17 cellular contexts compared by ENCODE assay signal in genomic region chr3:14340960-14341708, GRCh38.
DNase-seq lines count a peak whose midpoint lies in the region; ATAC-seq and TF ChIP-seq lines count a peak whose summit lies in the region.
"Had no signal": no experiment of that assay in that cellular context is flagged by ENCODE, and none has a peak within 500 bp of the region (broad histone marks: within the 10 kb centered on the region; RNA-seq: fewer than 3 reads in every experiment).

No MANE protein-coding gene starts in this region.

- H3K4me1 ChIP-seq in HEK293 (ENCODE audit: control insufficient read depth, insufficient read depth, low read length), result no peaks in the 10 kb centered on the region
- peaks cover 13% of the 10 kb centered on the region for H3K4me1 ChIP-seq in body of pancreas

- TF ChIP-seq CTCF in HEK293 (tag by site-specific recombination; IDR thresholded peaks at IDR 0.05) (no peak), fibroblast of villous mesenchyme (IDR thresholded peaks at IDR 0.05; ENCODE audit: insufficient read depth, low read depth, low read length) (no peak), omental fat pad (IDR thresholded peaks at IDR 0.05) (no peak), body of pancreas (IDR thresholded peaks at IDR 0.05) (no peak), mesothelial cell of epicardium (IDR thresholded peaks at IDR 0.05; ENCODE audit: unreplicated experiment) (no peak)

- no peaks in the 10 kb centered on the region for H3K27me3 ChIP-seq in body of pancreas

- H3K27me3 Mint-ChIP-seq in mesothelial cell of epicardium (ENCODE audit: low read depth), result no peaks in the 10 kb centered on the region

- H3K9me3 ChIP-seq in HEK293 (ENCODE audit: control insufficient read depth, insufficient read depth, low read depth, low read length) (no peaks in the 10 kb centered on the region), body of pancreas (no peaks in the 10 kb centered on the region)

- H3K4me3 Mint-ChIP-seq in mesothelial cell of epicardium, result no peak overlapping the region

- TF ChIP-seq POLR2A in body of pancreas (IDR thresholded peaks at IDR 0.05), result no peak

- no peak overlapping the region for H3K27ac Mint-ChIP-seq in mesothelial cell of epicardium

- H3K4me3 ChIP-seq in HEK293 (ENCODE audit: low read depth, low read length) (no peak overlapping the region), fibroblast of villous mesenchyme (ENCODE audit: low read depth, low read length) (no peak overlapping the region), body of pancreas (no peak overlapping the region)

- H3K36me3 ChIP-seq in HEK293 (ENCODE audit: control insufficient read depth in 2 of 2, insufficient read depth in 1 of 2, low read length in 2 of 2) (no peaks in the 10 kb centered on the region), body of pancreas (replicated peaks in 1 of 2; ENCODE audit: insufficient read depth in 1 of 2, low read depth in 2 of 2) (no peaks in the 10 kb centered on the region)

- peaks cover 15% of the 10 kb centered on the region for H3K4me1 Mint-ChIP-seq in mesothelial cell of epicardium

- H3K9me3 Mint-ChIP-seq in mesothelial cell of epicardium, result no peaks in the 10 kb centered on the region

- CTCF ChIA-PET in HEK293 (lab: Yijun Ruan, JAX), result interaction anchor here (1.5 kb wide), 1 partner anchor 120 kb away, joined by 3 read pairs; no protein-coding TSS in a partner anchor

- POLR2A ChIA-PET in HEK293 (lab: Yijun Ruan, JAX), result no interaction called here

- DNase-seq in UCSD-AML1 (lab: John Stamatoyannopoulos, UW; ENCODE audit: unreplicated experiment) (peak; percentile 28), fibroblast of villous mesenchyme (ENCODE audit: low read depth) (peak; percentile 38), omental fat pad (ENCODE audit: low spot score) (no peak), body of pancreas (no peak), mesothelial cell of epicardium (ENCODE audit: low spot score in 2 of 2, unreplicated experiment in 2 of 2) (no peak), SW480 (ENCODE audit: low spot score) (no peak)
- DNase-seq in stimulated activated CD4-positive, alpha-beta T cell treated with anti-CD3 and anti-CD28 coated beads, Interleukin-4, amount 100 ng/mL, for 24 hours, result no peak
- DNase-seq: DMS 273 treated with DMSO at 0.1 percent for 48 hours, Kasumi-1, NCI-H1417 treated with DMSO at 0.1 percent for 48 hours, NCI-H1930, NCI-H446, NCI-H69, OCI-M1, RPMI8226 had no signal

- intact Hi-C loops in body of pancreas (cut with DNase I), result no loop called here

- WGBS in body of pancreas, 2 donors, result 77 to 83% methylated on average over 14 of the region's 14 CpGs

- H3K27ac ChIP-seq in HEK293 (ENCODE audit: extremely low read depth, low read depth, low read length) (no peak overlapping the region), body of pancreas (no peak overlapping the region)
- H3K27ac ChIP-seq: C4-2B had no signal

- no peaks in the 10 kb centered on the region for H3K36me3 Mint-ChIP-seq in mesothelial cell of epicardium

- ATAC-seq in omental fat pad (ENCODE audit: low FRiP score) (peak; percentile 70), body of pancreas (no peak)

TF ChIP-seq in HEK293, 187 proteins besides CTCF, POLR2A, EP300 and RAD21:
- TF ChIP-seq KLF7 (tag by site-specific recombination; IDR thresholded peaks at IDR 0.05; ENCODE audit: borderline replicate concordance), result no peak
- TF ChIP-seq ZFHX2 (tag by site-specific recombination; conservative IDR thresholded peaks at IDR 0.05), result 0 out of 2 replicates have a peak, but pooled peaks have one; percentile 6
TF ChIP-seq in HEK293: peak in this region for 1.

Comparison
In these comparisons a context has a peak if more than half of its experiments do, and no peak if none do; other contexts are left out.
1. DNase-seq: peak in UCSD-AML1 (single experiment) and fibroblast of villous mesenchyme (single experiment); none in omental fat pad (single experiment), body of pancreas (0 of 4), mesothelial cell of epicardium (0 of 2), SW480 (single experiment) and stimulated activated CD4-positive, alpha-beta T cell treated with anti-CD3 and anti-CD28 coated beads, Interleukin-4, amount 100 ng/mL, for 24 hours (single experiment).